ENCODE assay signal across 18 cellular contexts in the genomic region with DNA sequence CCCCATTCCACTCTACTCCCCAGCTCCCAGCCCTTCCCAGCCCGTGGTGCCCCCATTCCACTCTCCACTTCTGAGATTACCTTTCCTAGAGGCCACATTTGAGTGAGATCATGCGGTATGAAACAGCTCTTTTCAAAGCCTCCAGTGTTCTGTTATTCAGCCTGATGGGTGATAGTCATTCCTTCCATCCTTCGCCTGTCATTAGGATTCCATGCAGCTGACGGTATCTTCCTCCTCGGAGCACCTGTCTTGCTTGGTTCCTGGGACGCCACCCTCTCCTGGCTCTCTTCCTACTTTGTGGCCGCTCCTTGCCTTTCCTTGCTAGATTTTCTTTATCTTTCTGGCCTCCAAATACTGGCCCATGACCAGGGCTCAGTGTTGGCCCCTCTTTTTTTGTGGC.
"Had no signal": no experiment of that assay in that cellular context is flagged by ENCODE, and none has a peak within 500 bp of the region (broad histone marks: within the 10 kb centered on the region; RNA-seq: fewer than 3 reads in every experiment).

No MANE protein-coding gene starts in this region.

- H3K4me3 Mint-ChIP-seq: activated naive CD8-positive, alpha-beta T cell treated with anti-CD3 and anti-CD28 coated beads, Interleukin-2, amount 10 ng/mL, durations not matched to agents 7 days and 5 days; immature natural killer cell; nephron; T-cell had no signal

- H3K27me3 ChIP-seq: breast epithelium, hepatocyte had no signal

- H3K27ac Mint-ChIP-seq: activated naive CD8-positive, alpha-beta T cell treated with anti-CD3 and anti-CD28 coated beads, Interleukin-2, amount 10 ng/mL, durations not matched to agents 7 days and 5 days; nephron; T-cell had no signal

- DNase-seq: activated naive CD8-positive, alpha-beta T cell treated with anti-CD3 and anti-CD28 coated beads, Interleukin-2, amount 10 ng/mL, durations not matched to agents 7 days and 5 days; activated T-cell treated with anti-CD3 and anti-CD28 coated beads, Interleukin-2, amount 50 U/mL, for 1 hour; amniotic stem cell; cerebellar nuclear complex; immature natural killer cell; nucleus accumbens; small intestine; stimulated activated CD4-positive, alpha-beta T cell treated with anti-CD3 and anti-CD28 coated beads, Interleukin-2, amount 100 ng/mL, for 24 hours; stimulated activated naive CD4-positive, alpha-beta T cell; T-cell had no signal

- H3K4me3 ChIP-seq: breast epithelium, coronary artery, hepatocyte, lung had no signal

- ATAC-seq: left lobe of liver, sciatic nerve, T-cell had no signal

- H3K4me1 ChIP-seq: breast epithelium had no signal

- H3K9me3 ChIP-seq: breast epithelium had no signal

- H3K27ac ChIP-seq: breast epithelium, coronary artery, hepatocyte, parathyroid adenoma had no signal

- H3K36me3 ChIP-seq: breast epithelium had no signal

- H3K9me3 Mint-ChIP-seq: activated naive CD8-positive, alpha-beta T cell treated with anti-CD3 and anti-CD28 coated beads, Interleukin-2, amount 10 ng/mL, durations not matched to agents 7 days and 5 days; immature natural killer cell; nephron; T-cell had no signal

- H3K27me3 Mint-ChIP-seq: activated naive CD8-positive, alpha-beta T cell treated with anti-CD3 and anti-CD28 coated beads, Interleukin-2, amount 10 ng/mL, durations not matched to agents 7 days and 5 days; T-cell had no signal
